8 cellular contexts compared by ENCODE assay signal in genomic region chr2:8676915-8677645, GRCh38. TPM values are rescaled to one million over a fixed set of nuclear protein-coding genes. Genes with fewer than 3 reads are reported as not detected.
DNase-seq lines count a peak whose midpoint lies in the region; ATAC-seq lines count a peak whose summit lies in the region.

No MANE protein-coding gene starts in this region.

- DNase-seq in activated CD4-positive, alpha-beta T cell treated with anti-CD3 and anti-CD28 coated beads, Interleukin-2, amount 10 ng/mL, durations not matched to agents 7 days and 5 days, result no peak
- DNase-seq in activated CD4-positive, alpha-beta T cell treated with anti-CD3 and anti-CD28 coated beads, Interleukin-2, amount 50 U/mL, for 4 hours, result no peak
- no peak for DNase-seq in activated naive CD8-positive, alpha-beta T cell treated with anti-CD3 and anti-CD28 coated beads for 36 hours
- no peak for DNase-seq in activated CD8-positive, alpha-beta memory T cell treated with anti-CD3 and anti-CD28 coated beads, Interleukin-2, amount 50 U/mL, for 4 hours

- peaks cover 40% of the 10 kb centered on the region for H3K4me1 Mint-ChIP-seq in activated CD4-positive, alpha-beta T cell treated with anti-CD3 and anti-CD28 coated beads, Interleukin-2, amount 10 ng/mL, durations not matched to agents 7 days and 5 days
- H3K4me1 Mint-ChIP-seq in activated naive CD8-positive, alpha-beta T cell treated with anti-CD3 and anti-CD28 coated beads for 36 hours, result peaks cover 30% of the 10 kb centered on the region

- H3K27me3 Mint-ChIP-seq in activated CD4-positive, alpha-beta T cell treated with anti-CD3 and anti-CD28 coated beads, Interleukin-2, amount 10 ng/mL, durations not matched to agents 7 days and 5 days, result peaks cover 47% of the 10 kb centered on the region
- H3K27me3 Mint-ChIP-seq in activated naive CD8-positive, alpha-beta T cell treated with anti-CD3 and anti-CD28 coated beads for 36 hours, result peaks cover 61% of the 10 kb centered on the region

- peak overlapping the region; percentile 57 for H3K4me3 ChIP-seq in iPS-18c (ENCODE audit: insufficient read depth, low read depth, low read length)
- peak overlapping the region; percentile 4 to 55 (median 37) for H3K4me3 ChIP-seq in skin epidermis

- H3K36me3 Mint-ChIP-seq in activated CD4-positive, alpha-beta T cell treated with anti-CD3 and anti-CD28 coated beads, Interleukin-2, amount 10 ng/mL, durations not matched to agents 7 days and 5 days (ENCODE audit: low read depth), result peaks cover 24% of the 10 kb centered on the region
- peaks cover 12% of the 10 kb centered on the region for H3K36me3 Mint-ChIP-seq in activated naive CD8-positive, alpha-beta T cell treated with anti-CD3 and anti-CD28 coated beads for 36 hours

- no peak for ATAC-seq in HG03135 (IDR thresholded peaks at IDR 0.05; ENCODE audit: unreplicated experiment)
- no peak for ATAC-seq in activated CD4-positive, CD25-positive, alpha-beta regulatory T cell treated with anti-CD3 and anti-CD28 coated beads, Interleukin-2, amount 50 U/mL, for 24 hours

- CTCF ChIA-PET in activated CD4-positive, alpha-beta T cell treated with anti-CD3 and anti-CD28 coated beads, Interleukin-2, amount 10 ng/mL, durations not matched to agents 7 days and 5 days (lab: Charles Lee), result interaction anchor here (0.8 to 1.0 kb wide), 2 partner anchors 65 to 1103 kb away, joined by 3 read pairs; no protein-coding TSS in a partner anchor

- H3K4me3 Mint-ChIP-seq in activated CD4-positive, alpha-beta T cell treated with anti-CD3 and anti-CD28 coated beads, Interleukin-2, amount 10 ng/mL, durations not matched to agents 7 days and 5 days, result peak overlapping the region; percentile 92
- peak overlapping the region; percentile 83 for H3K4me3 Mint-ChIP-seq in activated naive CD8-positive, alpha-beta T cell treated with anti-CD3 and anti-CD28 coated beads for 36 hours

- H3K27ac Mint-ChIP-seq in activated CD4-positive, alpha-beta T cell treated with anti-CD3 and anti-CD28 coated beads, Interleukin-2, amount 10 ng/mL, durations not matched to agents 7 days and 5 days, result peak overlapping the region; percentile 83
- no peak overlapping the region for H3K27ac Mint-ChIP-seq in activated naive CD8-positive, alpha-beta T cell treated with anti-CD3 and anti-CD28 coated beads for 36 hours

- POLR2A ChIA-PET in activated CD4-positive, alpha-beta T cell treated with anti-CD3 and anti-CD28 coated beads, Interleukin-2, amount 10 ng/mL, durations not matched to agents 7 days and 5 days (lab: Charles Lee), result no interaction called here

- peak overlapping the region in 20 of 21 experiments; percentile 8 to 99 (median 90) for H3K27ac ChIP-seq in skin epidermis

- H3K9me3 Mint-ChIP-seq in activated CD4-positive, alpha-beta T cell treated with anti-CD3 and anti-CD28 coated beads, Interleukin-2, amount 10 ng/mL, durations not matched to agents 7 days and 5 days, result peaks cover 20% of the 10 kb centered on the region
- H3K9me3 Mint-ChIP-seq in activated naive CD8-positive, alpha-beta T cell treated with anti-CD3 and anti-CD28 coated beads for 36 hours, result peaks cover 24% of the 10 kb centered on the region

- peaks cover 4% of the 10 kb centered on the region for H3K9me3 ChIP-seq in iPS-18c (ENCODE audit: control insufficient read depth, insufficient read depth, low read length)

RNA-seq across cellular contexts. Expression of gene ID2, which starts 4.8 kb away (rescaled TPM):
- total RNA-seq in activated CD4-positive, alpha-beta T cell treated with anti-CD3 and anti-CD28 coated beads, Interleukin-2, amount 10 ng/mL, durations not matched to agents 7 days and 5 days, result 100 to 1,000 TPM; 126 to 134 TPM
- total RNA-seq in activated naive CD8-positive, alpha-beta T cell treated with anti-CD3 and anti-CD28 coated beads for 36 hours, result 10 to 100 TPM; 61.1 to 62.5 TPM
